In the genomic region with DNA sequence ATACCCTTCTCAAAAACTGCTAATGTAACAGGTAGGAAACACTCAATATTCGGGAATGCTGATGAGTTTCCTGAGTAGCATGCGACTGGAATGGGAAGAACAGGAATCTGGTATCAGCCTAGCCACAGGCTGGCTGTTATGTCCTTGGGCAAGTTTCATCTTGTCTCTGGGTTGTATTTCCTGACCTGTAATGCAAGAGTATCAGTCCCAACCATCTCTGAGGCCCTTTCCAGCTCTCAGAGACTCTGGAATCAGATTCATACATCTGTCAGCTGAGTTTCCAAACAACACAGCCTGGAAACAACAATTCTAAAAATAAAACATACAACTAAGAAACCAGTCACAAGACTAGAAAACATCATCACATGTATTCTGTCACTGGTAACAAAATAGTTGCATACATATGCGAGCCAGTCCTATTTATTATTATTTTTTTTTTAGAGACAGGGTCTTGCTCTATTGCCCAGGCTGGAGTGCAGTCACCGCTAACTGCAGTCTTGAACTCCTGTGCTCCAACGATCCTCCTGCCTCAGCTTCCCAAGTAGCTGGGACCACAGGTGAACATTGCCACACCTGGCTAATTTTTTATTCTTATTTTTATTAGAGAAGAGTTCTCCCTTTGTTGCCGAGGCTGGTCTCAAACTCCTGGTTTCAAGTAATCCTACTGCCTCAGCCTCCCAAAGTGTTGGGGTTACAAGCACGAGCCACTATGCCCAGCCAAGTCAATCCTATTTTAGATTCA, we compare ENCODE assay signal across 23 cellular contexts. TPM values are rescaled to one million over a fixed set of nuclear protein-coding genes. Genes with fewer than 3 reads are reported as not detected.
DNase-seq lines count a peak whose midpoint lies in the region; ATAC-seq and TF ChIP-seq lines count a peak whose summit lies in the region.
"Had no signal": no experiment of that assay in that cellular context is flagged by ENCODE, and none has a peak within 500 bp of the region (broad histone marks: within the 10 kb centered on the region; RNA-seq: fewer than 3 reads in every experiment).

No MANE protein-coding gene starts in this region.

- no peak for TF ChIP-seq CTCF in MCF 10A (IDR thresholded peaks at IDR 0.05; ENCODE audit: unreplicated experiment)

- intact Hi-C loops in MCF 10A (cut with micrococcal nuclease) = loop anchor here (5.0 kb wide), 1 partner anchor 36 kb away; no protein-coding TSS in a partner anchor
- intact Hi-C loops in posterior vena cava (cut with DNase I) = loop anchor here in 1 of 2 donors (5.0 kb wide), 1 partner anchor 1454 kb away; no protein-coding TSS in a partner anchor

- H3K27ac Mint-ChIP-seq in MCF 10A (ENCODE audit: low read depth, unreplicated experiment) = peak overlapping the region; percentile 92
- H3K27ac Mint-ChIP-seq: activated CD4-positive, alpha-beta memory T cell treated with anti-CD3 and anti-CD28 coated beads, Interleukin-2, amount 10 ng/mL, durations not matched to agents 7 days and 5 days; naive thymus-derived CD8-positive, alpha-beta T cell; T-helper 1 cell treated with Interleukin-12 subunit alpha and Interleukin-12 subunit beta and Interleukin-4 antibody, amounts not matched to agents 30 μg/mL and 1 μg/mL, for 36 hours had no signal

- DNase-seq in ELR (ENCODE audit: low read depth) = peak; percentile 60
- DNase-seq in NCI-H526 treated with DMSO at 0.1 percent for 48 hours (lab: John Stamatoyannopoulos, UW) = peak; percentile 22
- peak; percentile 93 for DNase-seq in MCF 10A (ENCODE audit: unreplicated experiment)
- DNase-seq in kidney tubule cell (ENCODE audit: low spot score) = peak; percentile 57
- DNase-seq in posterior vena cava (ENCODE audit: low spot score) = no peak
- DNase-seq: activated CD4-positive, alpha-beta memory T cell treated with anti-CD3 and anti-CD28 coated beads, Interleukin-2, amount 10 ng/mL, durations not matched to agents 7 days and 5 days; activated gamma-delta T cell treated with Interleukin-2 at 50 U/mL for 16 hours; activated T-cell treated with anti-CD3 and anti-CD28 coated beads for 4 hours; cortex of kidney; GF-D8; kidney; mesenchymal stem cell; naive thymus-derived CD8-positive, alpha-beta T cell; NCI-H1092 treated with DMSO at 0.1 percent for 48 hours; ovary; substantia nigra; WERI-Rb-1 had no signal

- H3K4me1 Mint-ChIP-seq in MCF 10A (ENCODE audit: insufficient read depth, unreplicated experiment) = peaks cover 42% of the 10 kb centered on the region

- H3K4me3 Mint-ChIP-seq in MCF 10A (ENCODE audit: unreplicated experiment) = no peak overlapping the region
- H3K4me3 Mint-ChIP-seq: activated CD4-positive, alpha-beta memory T cell treated with anti-CD3 and anti-CD28 coated beads, Interleukin-2, amount 10 ng/mL, durations not matched to agents 7 days and 5 days; naive thymus-derived CD8-positive, alpha-beta T cell; T-helper 1 cell treated with Interleukin-12 subunit alpha and Interleukin-12 subunit beta and Interleukin-4 antibody, amounts not matched to agents 30 μg/mL and 1 μg/mL, for 36 hours had no signal

- no peaks in the 10 kb centered on the region for H3K36me3 Mint-ChIP-seq in MCF 10A (ENCODE audit: insufficient read depth, unreplicated experiment)
- H3K36me3 Mint-ChIP-seq: naive thymus-derived CD8-positive, alpha-beta T cell had no signal

- no peak for ATAC-seq in GM18498 (IDR thresholded peaks at IDR 0.05; ENCODE audit: unreplicated experiment)
- ATAC-seq in activated CD4-positive, CD25-positive, alpha-beta regulatory T cell treated with anti-CD3 and anti-CD28 coated beads, Interleukin-2, amount 50 U/mL, for 24 hours = no peak
- no peak for ATAC-seq in HG03159 (IDR thresholded peaks at IDR 0.05; ENCODE audit: unreplicated experiment)
- ATAC-seq: naive thymus-derived CD8-positive, alpha-beta T cell; sciatic nerve had no signal

- POLR2A ChIA-PET in MCF 10A (lab: Yijun Ruan, JAX) = interaction anchor here (0.5 to 17.6 kb wide), 16 partner anchors 10 to 1805 kb away, joined by 3 to 763 read pairs (median 4); a partner anchor contains a TSS

- H3K9me3 Mint-ChIP-seq in MCF 10A (ENCODE audit: unreplicated experiment) = no peaks in the 10 kb centered on the region
- H3K9me3 Mint-ChIP-seq: naive thymus-derived CD8-positive, alpha-beta T cell; T-helper 1 cell treated with Interleukin-12 subunit alpha and Interleukin-12 subunit beta and Interleukin-4 antibody, amounts not matched to agents 30 μg/mL and 1 μg/mL, for 36 hours had no signal

- CTCF ChIA-PET in MCF 10A (lab: Yijun Ruan, JAX) = interaction anchor here (0.7 to 1.4 kb wide), 5 partner anchors 9 to 1181 kb away, joined by 3 to 4 read pairs (median 3); no protein-coding TSS in a partner anchor

- H3K27me3 Mint-ChIP-seq in MCF 10A (ENCODE audit: insufficient read depth, unreplicated experiment) = no peaks in the 10 kb centered on the region

- BruUV-seq in MCF 10A (replicated peaks; lab: Mats Ljungman, UMichigan) = no TSS peak

RNA-seq across cellular contexts. Expression of a gene that starts 16.7 kb away (rescaled TPM):
- total RNA-seq in MCF 10A (2022) = 78.2 and 87.4 TPM in 2 replicates
- under 1 TPM in 1 of 2 donors, not detected in 1; 0.52 TPM for total RNA-seq in posterior vena cava
- total RNA-seq: frontal cortex; naive thymus-derived CD8-positive, alpha-beta T cell had no signal

Comparison
In these comparisons a context has a peak if more than half of its experiments do, and no peak if none do; other contexts are left out.
1. RNA of a gene that starts 16.7 kb away (total RNA-seq): 78.2 to 87.4 TPM in MCF 10A; 0.52 TPM in posterior vena cava; every median in the first group is over 10 times any median in the second.